12 cellular contexts compared by ENCODE assay signal in genomic region chr15:49134683-49135341, GRCh38. TPM values are rescaled to one million over a fixed set of nuclear protein-coding genes. Genes with fewer than 3 reads are reported as not detected.
A peak's percentile ranks its signal among the peaks of the same experiment; 100 is the strongest.
DNase-seq lines count a peak whose midpoint lies in the region; ATAC-seq and TF ChIP-seq lines count a peak whose summit lies in the region.
"Had no signal": no experiment of that assay in that cellular context is flagged by ENCODE, and none has a peak within 500 bp of the region (broad histone marks: within the 10 kb centered on the region; RNA-seq: fewer than 3 reads in every experiment).

No MANE protein-coding gene starts in this region.

- POLR2A ChIA-PET in PC-9 (lab: Charles Lee; ENCODE audit: unreplicated experiment) = no interaction called here

- H4K20me1 ChIP-seq in BLaER1 (peaks cover 19% of the 10 kb centered on the region; the same call in 1 of the 2 replicates), PC-9 (ENCODE audit: insufficient read depth) (no peaks in the 10 kb centered on the region)

- H3K79me2 ChIP-seq in PC-9 (ENCODE audit: low read depth) = 0 out of 2 replicates have a peak, but pooled peaks cover 4% of the 10 kb centered on the region

- no peak overlapping the region for H3K27ac Mint-ChIP-seq in glutamatergic neuron (ENCODE audit: unreplicated experiment)

- CTCF ChIA-PET in PC-9 (lab: Charles Lee) = no interaction called here

- no peaks in the 10 kb centered on the region; the same call in 1 of the 2 replicates for H3F3A ChIP-seq in PC-9 (ENCODE audit: insufficient read depth, low read depth)

- peaks cover 15% of the 10 kb centered on the region for H3K4me1 ChIP-seq in BLaER1
- H3K4me1 ChIP-seq in PC-9 (replicated peaks; ENCODE audit: insufficient read depth) = peaks cover 16% of the 10 kb centered on the region
- H3K4me1 ChIP-seq: ascending aorta had no signal

- H3K9ac ChIP-seq in BLaER1 = no peak overlapping the region

- H3K4me1 Mint-ChIP-seq in glutamatergic neuron (ENCODE audit: low read depth, unreplicated experiment) = no peaks in the 10 kb centered on the region

- H3K4me2 ChIP-seq in BLaER1 = peak overlapping the region; percentile 42; the same call in 1 of the 2 replicates
- no peak overlapping the region for H3K4me2 ChIP-seq in PC-9

- H3K4me3 ChIP-seq in BLaER1 (no peak overlapping the region), PC-9 (no peak overlapping the region), fibroblast of villous mesenchyme (ENCODE audit: low read depth, low read length) (no peak overlapping the region)
- H3K4me3 ChIP-seq: ascending aorta had no signal

- DNase-seq in PC-9 (no peak), fibroblast of villous mesenchyme (ENCODE audit: low read depth) (peak; percentile 63), HPDE6-E6E7 (ENCODE audit: extremely low spot score) (no peak), NCI-H748 (lab: John Stamatoyannopoulos, UW; ENCODE audit: unreplicated experiment) (no peak), NCI-H524 (lab: John Stamatoyannopoulos, UW) (no peak), glutamatergic neuron (no peak)
- DNase-seq: activated CD8-positive, alpha-beta memory T cell treated with anti-CD3 and anti-CD28 coated beads for 24 hours; NCI-H1417 treated with DMSO at 0.1 percent for 48 hours; SW 1271 had no signal

- BruUV-seq in PC-9 (replicated peaks; lab: Mats Ljungman, UMichigan) = no TSS peak

- no peaks in the 10 kb centered on the region for H3K36me3 Mint-ChIP-seq in glutamatergic neuron (ENCODE audit: unreplicated experiment)

- H2AFZ ChIP-seq in PC-9 = no peak overlapping the region

- peak; percentile 37 for ATAC-seq in GM19043 (IDR thresholded peaks at IDR 0.05; ENCODE audit: low read depth, unreplicated experiment)

- H3K27me3 ChIP-seq in BLaER1 (no peaks in the 10 kb centered on the region), PC-9 (ENCODE audit: insufficient read depth, low read depth) (no peaks in the 10 kb centered on the region)
- H3K27me3 ChIP-seq: ascending aorta had no signal

- intact Hi-C loops in PC-9 (cut with micrococcal nuclease; ENCODE audit: unreplicated experiment) = no loop called here

- H3K27me3 Mint-ChIP-seq in glutamatergic neuron (ENCODE audit: unreplicated experiment) = no peaks in the 10 kb centered on the region

- TF ChIP-seq CTCF in PC-9 (conservative IDR thresholded peaks at IDR 0.05) (no peak), fibroblast of villous mesenchyme (IDR thresholded peaks at IDR 0.05; ENCODE audit: insufficient read depth, low read depth, low read length) (no peak), glutamatergic neuron (IDR thresholded peaks at IDR 0.05; ENCODE audit: partially characterized antibody, unreplicated experiment) (no peak)

- H3K9me2 ChIP-seq in PC-9 (ENCODE audit: insufficient read depth) = no peaks in the 10 kb centered on the region

- H3K4me3 Mint-ChIP-seq in glutamatergic neuron (ENCODE audit: unreplicated experiment) = no peak overlapping the region

- H3K36me3 ChIP-seq in BLaER1 (peaks cover 86% of the 10 kb centered on the region), PC-9 (ENCODE audit: low read depth) (peaks cover 34% of the 10 kb centered on the region; the same call in 1 of the 2 replicates)

- H3K9me3 ChIP-seq in BLaER1 (no peaks in the 10 kb centered on the region), PC-9 (ENCODE audit: insufficient read depth, low read depth) (no peaks in the 10 kb centered on the region)
- H3K9me3 ChIP-seq: ascending aorta had no signal

- H3K27ac ChIP-seq in BLaER1 (peak overlapping the region; percentile 22; the same call in 1 of the 2 replicates), PC-9 (0 out of 2 replicates have a peak overlapping the region, but pooled peaks have one; percentile 68)
- H3K27ac ChIP-seq: ascending aorta had no signal

- H3K9me3 Mint-ChIP-seq in glutamatergic neuron (ENCODE audit: unreplicated experiment) = no peaks in the 10 kb centered on the region

RNA-seq across cellular contexts. Expression of gene COPS2, which starts 20.6 kb away (rescaled TPM):
- total RNA-seq in PC-9 (2021) = 47.8 and 71.8 TPM in 2 replicates
- total RNA-seq in fibroblast of villous mesenchyme = 63.1 and 85.9 TPM in 2 replicates
- total RNA-seq in glutamatergic neuron (ENCODE audit: unreplicated experiment) = 71.8 TPM

RNA-seq across cellular contexts. Expression of gene GALK2, which starts 35.2 kb away (rescaled TPM):
- 28.9 and 29.0 TPM in 2 replicates for total RNA-seq in PC-9 (2021)
- 38.7 and 58.7 TPM in 2 replicates for total RNA-seq in fibroblast of villous mesenchyme
- 19.9 TPM for total RNA-seq in glutamatergic neuron (ENCODE audit: unreplicated experiment)
